Comparison of ENCODE assay signal across 41 cellular contexts in genomic region chr18:32742620-32743019, GRCh38. TPM values are rescaled to one million over a fixed set of nuclear protein-coding genes. Genes with fewer than 3 reads are reported as not detected.
A peak's percentile ranks its signal among the peaks of the same experiment; 100 is the strongest.
DNase-seq lines count a peak whose midpoint lies in the region; ATAC-seq, FAIRE-seq and TF ChIP-seq lines count a peak whose summit lies in the region.
"Had no signal": no experiment of that assay in that cellular context is flagged by ENCODE, and none has a peak within 500 bp of the region (broad histone marks: within the 10 kb centered on the region; RNA-seq: fewer than 3 reads in every experiment).

No MANE protein-coding gene starts in this region.

- TF ChIP-seq CTCF in astrocyte (IDR thresholded peaks at IDR 0.05; ENCODE audit: insufficient read depth, low read depth, low read length) (no peak), thyroid gland (IDR thresholded peaks at IDR 0.05) (peak in 2 of 6 experiments; percentile 11 to 12), tibial artery (IDR thresholded peaks at IDR 0.05) (no peak), vagina (IDR thresholded peaks at IDR 0.05) (no peak)

- no peaks in the 10 kb centered on the region for H3K9me3 Mint-ChIP-seq in astrocyte (ENCODE audit: unreplicated experiment)
- no peaks in the 10 kb centered on the region for H3K9me3 Mint-ChIP-seq in activated CD8-positive, alpha-beta T cell treated with anti-CD3 and anti-CD28 coated beads, Interleukin-2, amount 10 ng/mL, durations not matched to agents 7 days and 5 days (ENCODE audit: insufficient read depth)
- H3K9me3 Mint-ChIP-seq: CD4-positive, alpha-beta memory T cell had no signal

- H3K9me3 ChIP-seq in astrocyte (ENCODE audit: insufficient read depth, low read depth, low read length) (no peaks in the 10 kb centered on the region), thyroid gland (no peaks in the 10 kb centered on the region), tibial artery (no peaks in the 10 kb centered on the region), vagina (no peaks in the 10 kb centered on the region)
- H3K9me3 ChIP-seq: adrenal gland, mucosa of descending colon, sigmoid colon, SJCRH30, upper lobe of right lung had no signal

- TF ChIP-seq POLR2A in thyroid gland (IDR thresholded peaks at IDR 0.05) (no peak), vagina (IDR thresholded peaks at IDR 0.05) (no peak)

- H3K4me1 ChIP-seq in astrocyte (ENCODE audit: insufficient read depth, low read length) (no peaks in the 10 kb centered on the region), thyroid gland (peaks cover 9 to 10% of the 10 kb centered on the region in 2 donors), tibial artery (no peaks in the 10 kb centered on the region), vagina (no peaks in the 10 kb centered on the region)
- H3K4me1 ChIP-seq: adrenal gland, sigmoid colon, SJCRH30, upper lobe of right lung had no signal

- H2AFZ ChIP-seq in astrocyte (ENCODE audit: low read depth, low read length) = peak overlapping the region; percentile 26

- H3K36me3 Mint-ChIP-seq in astrocyte (ENCODE audit: low read depth, unreplicated experiment) = no peaks in the 10 kb centered on the region
- no peaks in the 10 kb centered on the region for H3K36me3 Mint-ChIP-seq in activated CD8-positive, alpha-beta T cell treated with anti-CD3 and anti-CD28 coated beads, Interleukin-2, amount 10 ng/mL, durations not matched to agents 7 days and 5 days (ENCODE audit: low read depth)
- H3K36me3 Mint-ChIP-seq: activated CD8-positive, alpha-beta memory T cell treated with anti-CD3 and anti-CD28 coated beads, Interleukin-2, amount 10 ng/mL, durations not matched to agents 7 days and 5 days; CD4-positive, alpha-beta memory T cell; stimulated activated effector memory CD8-positive, alpha-beta T cell treated with anti-CD3 and anti-CD28 coated beads, Interleukin-12 subunit alpha, Interleukin-12 subunit beta, amount 100 ng/mL, for 72 hours had no signal

- H3K4me1 Mint-ChIP-seq in astrocyte (ENCODE audit: low read depth, unreplicated experiment) = no peaks in the 10 kb centered on the region
- H3K4me1 Mint-ChIP-seq in activated CD8-positive, alpha-beta T cell treated with anti-CD3 and anti-CD28 coated beads, Interleukin-2, amount 10 ng/mL, durations not matched to agents 7 days and 5 days (ENCODE audit: low read depth) = no peaks in the 10 kb centered on the region
- H3K4me1 Mint-ChIP-seq: activated CD8-positive, alpha-beta memory T cell treated with anti-CD3 and anti-CD28 coated beads, Interleukin-2, amount 10 ng/mL, durations not matched to agents 7 days and 5 days; CD4-positive, alpha-beta memory T cell; stimulated activated effector memory CD8-positive, alpha-beta T cell treated with anti-CD3 and anti-CD28 coated beads, Interleukin-12 subunit alpha, Interleukin-12 subunit beta, amount 100 ng/mL, for 72 hours had no signal

- no peak overlapping the region for H3K27ac Mint-ChIP-seq in astrocyte (ENCODE audit: unreplicated experiment)
- H3K27ac Mint-ChIP-seq in activated CD8-positive, alpha-beta T cell treated with anti-CD3 and anti-CD28 coated beads, Interleukin-2, amount 10 ng/mL, durations not matched to agents 7 days and 5 days = no peak overlapping the region
- H3K27ac Mint-ChIP-seq: activated CD8-positive, alpha-beta memory T cell treated with anti-CD3 and anti-CD28 coated beads, Interleukin-2, amount 10 ng/mL, durations not matched to agents 7 days and 5 days; CD4-positive, alpha-beta memory T cell; effector memory CD8-positive, alpha-beta T cell; stimulated activated effector memory CD8-positive, alpha-beta T cell treated with anti-CD3 and anti-CD28 coated beads, Interleukin-12 subunit alpha, Interleukin-12 subunit beta, amount 100 ng/mL, for 72 hours had no signal

- no peaks in the 10 kb centered on the region for H3K36me3 ChIP-seq in astrocyte (ENCODE audit: insufficient read depth, low read length)
- H3K36me3 ChIP-seq in thyroid gland = no peaks in the 10 kb centered on the region
- H3K36me3 ChIP-seq in tibial artery = no peaks in the 10 kb centered on the region
- no peaks in the 10 kb centered on the region for H3K36me3 ChIP-seq in vagina
- H3K36me3 ChIP-seq: adrenal gland, sigmoid colon, SJCRH30, upper lobe of right lung had no signal

- H3K79me2 ChIP-seq in astrocyte (ENCODE audit: insufficient read depth, low read length) = no peaks in the 10 kb centered on the region

- 12 to 17% methylated on average over 6 of the region's 6 CpGs for WGBS in thyroid gland, 2 donors

- ATAC-seq in activated CD8-positive, alpha-beta T cell treated with anti-CD3 and anti-CD28 coated beads, Interleukin-2, amount 10 ng/mL, durations not matched to agents 7 days and 5 days = no peak
- ATAC-seq: activated CD8-positive, alpha-beta memory T cell treated with anti-CD3 and anti-CD28 coated beads, Interleukin-2, amount 10 ng/mL, durations not matched to agents 7 days and 5 days; effector memory CD8-positive, alpha-beta T cell; esophagus mucosa; mucosa of descending colon; stimulated activated effector memory CD8-positive, alpha-beta T cell treated with anti-CD3 and anti-CD28 coated beads, Interleukin-12 subunit alpha, Interleukin-12 subunit beta, amount 100 ng/mL, for 72 hours; upper lobe of right lung had no signal

- no peaks in the 10 kb centered on the region for H3K27me3 Mint-ChIP-seq in astrocyte (ENCODE audit: low read depth, unreplicated experiment)
- H3K27me3 Mint-ChIP-seq in activated CD8-positive, alpha-beta T cell treated with anti-CD3 and anti-CD28 coated beads, Interleukin-2, amount 10 ng/mL, durations not matched to agents 7 days and 5 days (ENCODE audit: low read depth) = no peaks in the 10 kb centered on the region

- POLR2A ChIA-PET in activated CD8-positive, alpha-beta T cell treated with anti-CD3 and anti-CD28 coated beads, Interleukin-2, amount 10 ng/mL, durations not matched to agents 7 days and 5 days (lab: Charles Lee) = no interaction called here

- no peak overlapping the region for H3K27ac ChIP-seq in astrocyte (ENCODE audit: low read depth, low read length)
- H3K27ac ChIP-seq in thyroid gland = peak overlapping the region; percentile 16 to 52 (median 32)
- H3K27ac ChIP-seq in tibial artery = no peak overlapping the region
- no peak overlapping the region for H3K27ac ChIP-seq in vagina
- H3K27ac ChIP-seq: adrenal gland, coronary artery, sigmoid colon, SJCRH30, upper lobe of right lung had no signal

- H4K20me1 ChIP-seq in astrocyte (ENCODE audit: insufficient read depth, low read length) = no peaks in the 10 kb centered on the region

- DNase-seq in NCI-H1694 (lab: John Stamatoyannopoulos, UW) = peak; percentile 2
- DNase-seq in NCI-H1694 treated with DMSO at 0.1 percent for 48 hours (lab: John Stamatoyannopoulos, UW) = no peak
- DNase-seq in astrocyte (ENCODE audit: low read depth) = no peak
- DNase-seq in kidney tubule cell (ENCODE audit: low spot score) = peak; percentile 41
- peak; percentile 69 to 74 for DNase-seq in thyroid gland
- DNase-seq in tibial artery = no peak
- no peak for DNase-seq in activated CD8-positive, alpha-beta T cell treated with anti-CD3 and anti-CD28 coated beads, Interleukin-2, amount 10 ng/mL, durations not matched to agents 7 days and 5 days
- no peak for DNase-seq in vagina (ENCODE audit: extremely low spot score in 2 of 2)
- DNase-seq: 8988T; activated CD4-positive, alpha-beta T cell treated with anti-CD3 and anti-CD28 coated beads, Interleukin-2, amount 50 U/mL, for 1 hour; activated CD8-positive, alpha-beta memory T cell treated with anti-CD3 and anti-CD28 coated beads, Interleukin-2, amount 10 ng/mL, durations not matched to agents 7 days and 5 days; activated naive CD4-positive, alpha-beta T cell treated with Interleukin-2 at 50 U/mL for 16 hours; adrenal gland; CD4-positive, alpha-beta memory T cell; DMS153; effector memory CD8-positive, alpha-beta T cell; HCEC 1CT; hippocampal formation; KBM-7; mucosa of descending colon; NCI-H1105; NCI-H2029 treated with DMSO at 0.1 percent for 48 hours; NCI-H446 treated with DMSO at 0.1 percent for 48 hours; posterior cingulate gyrus; sigmoid colon; SJCRH30; stimulated activated CD4-positive, alpha-beta T cell treated with anti-CD3 and anti-CD28 coated beads, Interleukin-4, amount 100 ng/mL, for 24 hours; substantia nigra; upper lobe of right lung had no signal

- no peaks in the 10 kb centered on the region for H3K27me3 ChIP-seq in astrocyte (ENCODE audit: insufficient read depth, low read length)
- no peaks in the 10 kb centered on the region for H3K27me3 ChIP-seq in thyroid gland
- no peaks in the 10 kb centered on the region for H3K27me3 ChIP-seq in tibial artery
- H3K27me3 ChIP-seq in vagina = no peaks in the 10 kb centered on the region
- H3K27me3 ChIP-seq: adrenal gland, sigmoid colon, SJCRH30, upper lobe of right lung had no signal

- CTCF ChIA-PET in activated CD8-positive, alpha-beta T cell treated with anti-CD3 and anti-CD28 coated beads, Interleukin-2, amount 10 ng/mL, durations not matched to agents 7 days and 5 days (lab: Charles Lee) = no interaction called here

- H3K9ac ChIP-seq in astrocyte (ENCODE audit: low read length) = no peak overlapping the region

- no peak overlapping the region for H3K4me3 Mint-ChIP-seq in astrocyte (ENCODE audit: unreplicated experiment)
- H3K4me3 Mint-ChIP-seq in activated CD8-positive, alpha-beta T cell treated with anti-CD3 and anti-CD28 coated beads, Interleukin-2, amount 10 ng/mL, durations not matched to agents 7 days and 5 days = no peak overlapping the region
- H3K4me3 Mint-ChIP-seq: activated CD8-positive, alpha-beta memory T cell treated with anti-CD3 and anti-CD28 coated beads, Interleukin-2, amount 10 ng/mL, durations not matched to agents 7 days and 5 days; CD4-positive, alpha-beta memory T cell; effector memory CD8-positive, alpha-beta T cell; neural crest cell; stimulated activated effector memory CD8-positive, alpha-beta T cell treated with anti-CD3 and anti-CD28 coated beads, Interleukin-12 subunit alpha, Interleukin-12 subunit beta, amount 100 ng/mL, for 72 hours had no signal

- H3K4me2 ChIP-seq in astrocyte (ENCODE audit: low read length) = no peak overlapping the region

- intact Hi-C loops in thyroid gland (cut with DNase I) (no loop called here), tibial artery (cut with DNase I; ENCODE audit: low total_unique reads) (no loop called here), vagina (cut with DNase I) (no loop called here)

- H3K4me3 ChIP-seq in astrocyte (ENCODE audit: insufficient read depth, low read depth, low read length) (no peak overlapping the region), thyroid gland (replicated peaks in 1 of 3) (no peak overlapping the region), tibial artery (no peak overlapping the region), vagina (no peak overlapping the region)
- H3K4me3 ChIP-seq: adrenal gland, coronary artery, mucosa of descending colon, sigmoid colon, SJCRH30, upper lobe of right lung had no signal

- FAIRE-seq in astrocyte (lab: Jason Lieb, UNC) = no peak
- FAIRE-seq: bronchial epithelial cell, frontal cortex, G401.6, GM19239 had no signal

RNA-seq across cellular contexts. Expression of gene KLHL14, which starts 30.2 kb away (rescaled TPM):
- total RNA-seq in astrocyte = 0.39 and 0.43 TPM in 2 replicates
- 10 to 100 TPM; 18.9 to 36.5 (median 29.3) TPM for total RNA-seq in thyroid gland
- total RNA-seq in activated CD8-positive, alpha-beta T cell treated with anti-CD3 and anti-CD28 coated beads, Interleukin-2, amount 10 ng/mL, durations not matched to agents 7 days and 5 days = not detected
- 0.98 TPM for total RNA-seq in vagina
- total RNA-seq: activated CD8-positive, alpha-beta memory T cell treated with anti-CD3 and anti-CD28 coated beads, Interleukin-2, amount 10 ng/mL, durations not matched to agents 7 days and 5 days; bronchial epithelial cell; CD4-positive, alpha-beta memory T cell; HT1080; lower leg skin; MCF 10A; RPMI7951; SJCRH30 had no signal

Comparison
In these comparisons a context has a peak if more than half of its experiments do, and no peak if none do; other contexts are left out.
1. DNase-seq: peak in NCI-H1694 (single experiment), kidney tubule cell (single experiment) and thyroid gland (2 of 2); none in NCI-H1694 treated with DMSO at 0.1 percent for 48 hours (single experiment), astrocyte (single experiment), tibial artery (0 of 2), activated CD8-positive, alpha-beta T cell treated with anti-CD3 and anti-CD28 coated beads, Interleukin-2, amount 10 ng/mL, durations not matched to agents 7 days and 5 days (single experiment) and vagina (0 of 2).
2. H3K27ac ChIP-seq: peak in thyroid gland (3 of 3); none in astrocyte (single experiment), tibial artery (0 of 2) and vagina (single experiment).
3. RNA of gene KLHL14, which starts 30.2 kb away (total RNA-seq): 18.9 to 36.5 TPM in thyroid gland; 0.98 TPM in vagina (single experiment), 0.39 to 0.43 TPM in astrocyte and not detected in activated CD8-positive, alpha-beta T cell treated with anti-CD3 and anti-CD28 coated beads, Interleukin-2, amount 10 ng/mL, durations not matched to agents 7 days and 5 days; every median in the first group is over 10 times any median in the second.